ENCODE assay signal across 20 cellular contexts in the genomic region with DNA sequence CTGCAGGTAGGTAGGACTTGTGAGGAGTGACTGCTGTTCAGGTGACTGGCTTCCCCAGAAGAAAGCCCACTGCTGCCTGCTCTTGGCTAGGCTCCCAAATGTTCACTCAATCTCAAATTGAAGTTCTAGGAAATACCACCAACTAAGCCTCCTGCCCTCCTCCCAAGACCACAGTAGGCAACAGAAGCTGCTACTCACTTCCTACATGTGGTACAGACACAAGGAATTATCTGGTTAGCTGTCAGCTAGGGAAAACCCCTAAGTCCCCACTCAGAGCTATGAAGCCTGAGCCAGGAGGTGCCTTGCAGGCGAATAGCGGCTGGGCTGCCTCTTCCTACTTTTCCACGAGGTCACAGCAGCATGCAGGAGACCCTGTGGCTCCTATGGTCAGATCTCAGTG. TPM values are rescaled to one million over a fixed set of nuclear protein-coding genes. Genes with fewer than 3 reads are reported as not detected.
DNase-seq lines count a peak whose midpoint lies in the region; ATAC-seq and TF ChIP-seq lines count a peak whose summit lies in the region.
"Had no signal": no experiment of that assay in that cellular context is flagged by ENCODE, and none has a peak within 500 bp of the region (broad histone marks: within the 10 kb centered on the region; RNA-seq: fewer than 3 reads in every experiment).

No MANE protein-coding gene starts in this region.

- H3K27me3 Mint-ChIP-seq in activated naive CD8-positive, alpha-beta T cell treated with anti-CD3 and anti-CD28 coated beads for 36 hours = peaks cover 87% of the 10 kb centered on the region
- H3K27me3 Mint-ChIP-seq in mesothelial cell of epicardium (ENCODE audit: low read depth) = peaks cover 94% of the 10 kb centered on the region

- H3K4me3 ChIP-seq in osteoblast (ENCODE audit: insufficient read depth, low read length) (no peak overlapping the region), right cardiac atrium (ENCODE audit: low read length) (no peak overlapping the region)
- H3K4me3 ChIP-seq: K562, PC-9, SJCRH30 had no signal

- no peak overlapping the region for H3K4me2 ChIP-seq in osteoblast (ENCODE audit: insufficient read depth, low read length)
- H3K4me2 ChIP-seq: PC-9 had no signal

- ATAC-seq in right cardiac atrium = no peak
- ATAC-seq in GM19397 (IDR thresholded peaks at IDR 0.05; ENCODE audit: unreplicated experiment) = no peak
- ATAC-seq: K562 had no signal

- no peak overlapping the region for H3K27ac Mint-ChIP-seq in activated naive CD8-positive, alpha-beta T cell treated with anti-CD3 and anti-CD28 coated beads for 36 hours
- no peak overlapping the region for H3K27ac Mint-ChIP-seq in mesothelial cell of epicardium
- H3K27ac Mint-ChIP-seq: CD4-positive, CD25-positive, alpha-beta regulatory T cell had no signal

- H3K4me1 Mint-ChIP-seq in activated naive CD8-positive, alpha-beta T cell treated with anti-CD3 and anti-CD28 coated beads for 36 hours = peaks cover 4% of the 10 kb centered on the region
- no peaks in the 10 kb centered on the region for H3K4me1 Mint-ChIP-seq in mesothelial cell of epicardium

- peaks cover 15% of the 10 kb centered on the region for H3K9me3 Mint-ChIP-seq in activated naive CD8-positive, alpha-beta T cell treated with anti-CD3 and anti-CD28 coated beads for 36 hours
- peaks cover 5% of the 10 kb centered on the region for H3K9me3 Mint-ChIP-seq in mesothelial cell of epicardium

- H3K9me3 ChIP-seq in osteoblast (ENCODE audit: low read depth, low read length) (no peaks in the 10 kb centered on the region), right cardiac atrium (ENCODE audit: control insufficient read depth, low read length) (no peaks in the 10 kb centered on the region)
- H3K9me3 ChIP-seq: BE2C, SJCRH30 had no signal

- H3K36me3 Mint-ChIP-seq in activated naive CD8-positive, alpha-beta T cell treated with anti-CD3 and anti-CD28 coated beads for 36 hours = peaks cover 7% of the 10 kb centered on the region
- H3K36me3 Mint-ChIP-seq in mesothelial cell of epicardium = no peaks in the 10 kb centered on the region
- H3K36me3 Mint-ChIP-seq: CD4-positive, CD25-positive, alpha-beta regulatory T cell had no signal

- intact Hi-C loops in right cardiac atrium (cut with DNase I) = no loop called here

- H4K20me1 ChIP-seq in osteoblast (ENCODE audit: insufficient read depth, low read length) = no peaks in the 10 kb centered on the region

- H3K27ac ChIP-seq in osteoblast (ENCODE audit: low read depth, low read length) (no peak overlapping the region), right cardiac atrium (ENCODE audit: low read length) (no peak overlapping the region)
- H3K27ac ChIP-seq: PC-9, SJCRH30 had no signal

- no peaks in the 10 kb centered on the region for H3K79me2 ChIP-seq in osteoblast (ENCODE audit: insufficient read depth, low read length)

- no peak overlapping the region for H2AFZ ChIP-seq in osteoblast (ENCODE audit: low read length)
- H2AFZ ChIP-seq: PC-9 had no signal

- no peak overlapping the region for H3K4me3 Mint-ChIP-seq in activated naive CD8-positive, alpha-beta T cell treated with anti-CD3 and anti-CD28 coated beads for 36 hours
- H3K4me3 Mint-ChIP-seq in mesothelial cell of epicardium = no peak overlapping the region
- H3K4me3 Mint-ChIP-seq: CD4-positive, CD25-positive, alpha-beta regulatory T cell had no signal

- 58% methylated on average over 3 of the region's 3 CpGs for WGBS in right cardiac atrium

- H3K27me3 ChIP-seq in osteoblast (ENCODE audit: insufficient read depth, low read length) = peaks cover 43% of the 10 kb centered on the region
- no peaks in the 10 kb centered on the region for H3K27me3 ChIP-seq in right cardiac atrium (ENCODE audit: control insufficient read depth, insufficient read depth)
- H3K27me3 ChIP-seq: BE2C, SJCRH30 had no signal

- DNase-seq in Daoy (ENCODE audit: low read depth) (peak; percentile 61), NCI-H226 (peak; percentile 27), osteoblast (ENCODE audit: insufficient read length, low spot score, missing footprints) (peak; percentile 62), mesothelial cell of epicardium (ENCODE audit: low spot score in 2 of 2, unreplicated experiment in 2 of 2) (no peak), right cardiac atrium (no peak), DMS153 treated with DMSO at 0.1 percent for 48 hours (lab: John Stamatoyannopoulos, UW; ENCODE audit: unreplicated experiment) (no peak)
- peak; percentile 19 for DNase-seq in activated naive CD8-positive, alpha-beta T cell treated with anti-CD3 and anti-CD28 coated beads for 36 hours
- DNase-seq: BE2C; CD4-positive, CD25-positive, alpha-beta regulatory T cell; COR-L47; DMS 273 treated with DMSO at 0.1 percent for 48 hours; H7; NCI-H1105 treated with DMSO at 0.1 percent for 48 hours; NCI-H187 treated with DMSO at 0.1 percent for 48 hours; NCI-H345; NCI-H524 treated with DMSO at 0.1 percent for 48 hours; SJCRH30 had no signal

- TF ChIP-seq CTCF in osteoblast (IDR thresholded peaks at IDR 0.05; ENCODE audit: extremely low read depth, low read depth, low read length) = no peak
- TF ChIP-seq CTCF in mesothelial cell of epicardium (IDR thresholded peaks at IDR 0.05; ENCODE audit: unreplicated experiment) = no peak

- H3K4me1 ChIP-seq in osteoblast (ENCODE audit: insufficient read depth, low read length) = no peaks in the 10 kb centered on the region
- H3K4me1 ChIP-seq in right cardiac atrium (ENCODE audit: control insufficient read depth, insufficient read depth, low read length) = no peaks in the 10 kb centered on the region
- H3K4me1 ChIP-seq: BE2C, SJCRH30 had no signal

- H3K36me3 ChIP-seq in osteoblast (ENCODE audit: insufficient read depth, low read length) = no peaks in the 10 kb centered on the region
- H3K36me3 ChIP-seq: BE2C, SJCRH30 had no signal

RNA-seq across cellular contexts. Expression of a gene that starts 4.9 kb away (rescaled TPM):
- total RNA-seq in Daoy (2014; rRNA removed; shearing (Covaris generic)) = 0.12 and 3.0 TPM in 2 replicates
- total RNA-seq in activated naive CD8-positive, alpha-beta T cell treated with anti-CD3 and anti-CD28 coated beads for 36 hours = not detected
- total RNA-seq in osteoblast = 0.36 and 0.59 TPM in 2 replicates
- not detected in 3 replicates for total RNA-seq in mesothelial cell of epicardium
- total RNA-seq in right cardiac atrium = under 1 TPM in 1 of 4 donors, not detected in 3; 0.20 TPM
- 0.16 TPM for polyA plus RNA-seq in right cardiac atrium
- total RNA-seq: H7, K562, PC-9, SJCRH30 had no signal
- polyA plus RNA-seq: K562 had no signal

RNA-seq across cellular contexts. Expression of a gene that starts 25.0 kb away (rescaled TPM):
- total RNA-seq in Daoy (2014; rRNA removed; shearing (Covaris generic)) = 7.5 and 13.7 TPM in 2 replicates
- 10 to 100 TPM; 54.0 to 54.1 TPM for total RNA-seq in activated naive CD8-positive, alpha-beta T cell treated with anti-CD3 and anti-CD28 coated beads for 36 hours
- 36.2 and 48.5 TPM in 2 replicates for total RNA-seq in osteoblast
- total RNA-seq in mesothelial cell of epicardium = 4.5 to 8.1 TPM (median 5.1 TPM) in 3 replicates
- total RNA-seq in right cardiac atrium = 10 to 100 TPM; 22.5 to 43.9 (median 31.3) TPM
- polyA plus RNA-seq in right cardiac atrium = 31.1 TPM
- total RNA-seq: H7 had no signal

RNA-seq across cellular contexts. Expression of a gene that starts 50.6 kb away (rescaled TPM):
- total RNA-seq in Daoy (2014; rRNA removed; shearing (Covaris generic)) = not detected in 2 replicates
- total RNA-seq in activated naive CD8-positive, alpha-beta T cell treated with anti-CD3 and anti-CD28 coated beads for 36 hours = not detected
- not detected in 2 replicates for total RNA-seq in osteoblast
- not detected in 3 replicates for total RNA-seq in mesothelial cell of epicardium
- total RNA-seq in right cardiac atrium = not detected
- not detected for polyA plus RNA-seq in right cardiac atrium
- total RNA-seq: CD4-positive, CD25-positive, alpha-beta regulatory T cell; H7; K562; SJCRH30 had no signal
- polyA plus RNA-seq: CD4-positive, CD25-positive, alpha-beta regulatory T cell had no signal

Comparison
In these comparisons a context has a peak if more than half of its experiments do, and no peak if none do; other contexts are left out.
1. DNase-seq: peak in Daoy (single experiment), NCI-H226 (single experiment), activated naive CD8-positive, alpha-beta T cell treated with anti-CD3 and anti-CD28 coated beads for 36 hours (single experiment) and osteoblast (single experiment); none in mesothelial cell of epicardium (0 of 2), right cardiac atrium (0 of 3) and DMS153 treated with DMSO at 0.1 percent for 48 hours (single experiment).